Comparison of ENCODE assay signal across 30 cellular contexts in the genomic region with DNA sequence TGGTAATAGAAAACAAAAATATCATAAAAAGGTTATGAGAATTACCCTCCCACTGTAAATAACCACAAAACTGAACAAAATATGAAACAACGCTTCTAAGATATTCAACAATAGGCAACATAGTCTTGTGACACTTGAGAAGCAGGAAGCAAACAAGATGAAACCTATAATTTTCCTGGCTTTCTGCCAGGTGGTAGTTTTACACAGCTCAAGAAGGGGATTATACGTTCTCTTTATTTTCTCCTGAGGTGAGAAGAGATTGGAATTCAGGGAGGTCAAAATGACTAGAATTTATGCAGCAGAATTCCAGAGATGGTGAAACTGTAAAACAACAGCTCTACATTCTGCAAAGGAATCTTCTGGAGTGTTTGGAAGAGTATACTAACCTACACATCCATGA.
DNase-seq lines count a peak whose midpoint lies in the region; ATAC-seq, FAIRE-seq and TF ChIP-seq lines count a peak whose summit lies in the region.
"Had no signal": no experiment of that assay in that cellular context is flagged by ENCODE, and none has a peak within 500 bp of the region (broad histone marks: within the 10 kb centered on the region; RNA-seq: fewer than 3 reads in every experiment).

No MANE protein-coding gene starts in this region.

- no peaks in the 10 kb centered on the region for H3K4me1 ChIP-seq in K562 (replicated peaks in 1 of 2; ENCODE audit: control insufficient read depth in 2 of 2, insufficient read depth in 2 of 2, low read length in 2 of 2)
- H3K4me1 ChIP-seq: ascending aorta, left lung, upper lobe of left lung had no signal

- H3K27me3 ChIP-seq in K562 (ENCODE audit: control insufficient read depth in 2 of 2, insufficient read depth in 2 of 2, low read length in 2 of 2) = no peaks in the 10 kb centered on the region
- H3K27me3 ChIP-seq: ascending aorta, left lung, upper lobe of left lung had no signal

- no peaks in the 10 kb centered on the region for H4K20me1 ChIP-seq in K562 (replicated peaks; ENCODE audit: control insufficient read depth, insufficient read depth, low read length)

- no peak overlapping the region for H3K4me2 ChIP-seq in K562 (ENCODE audit: insufficient read depth, low read length)

- TF ChIP-seq EP300 in K562 (IDR thresholded peaks at IDR 0.05; ENCODE audit: low read length) = no peak

- H3K9me1 ChIP-seq in K562 (ENCODE audit: control insufficient read depth, insufficient read depth, low read length) = no peaks in the 10 kb centered on the region

- POLR2A ChIA-PET in K562 (lab: Yijun Ruan, JAX) = no interaction called here

- ATAC-seq in K562 (no peak), GM19328 (IDR thresholded peaks at IDR 0.05; ENCODE audit: unreplicated experiment) (no peak)
- ATAC-seq: esophagus mucosa; left lung; naive thymus-derived CD8-positive, alpha-beta T cell had no signal

- H3K36me3 ChIP-seq in K562 (ENCODE audit: control insufficient read depth, insufficient read depth, low read length) = no peaks in the 10 kb centered on the region
- H3K36me3 ChIP-seq: ascending aorta, left lung, upper lobe of left lung had no signal

- no peak overlapping the region for H3K4me3 ChIP-seq in K562
- H3K4me3 ChIP-seq: ascending aorta, left lung, upper lobe of left lung had no signal

- no peak for TF ChIP-seq POLR2A in K562 (conservative IDR thresholded peaks at IDR 0.05)

- no peak overlapping the region for H3K9ac ChIP-seq in K562 (ENCODE audit: insufficient read depth in 1 of 2, low read depth in 2 of 2, low read length in 2 of 2)

- TF ChIP-seq CTCF in K562 (IDR thresholded peaks at IDR 0.05 in 2 of 3, conservative IDR thresholded peaks at IDR 0.05 in 1 of 3; ENCODE audit: insufficient read depth in 2 of 3, low read depth in 1 of 3, low read length in 3 of 3) = no peak

- DNase-seq in NCI-H748 (lab: John Stamatoyannopoulos, UW; ENCODE audit: unreplicated experiment) = peak; percentile 5
- DNase-seq in NCI-H748 treated with DMSO at 0.1 percent for 48 hours (lab: John Stamatoyannopoulos, UW) = no peak
- DNase-seq in NCI-H2107 (lab: John Stamatoyannopoulos, UW) = peak; percentile 1
- peak in 1 of 4 experiments; percentile 1 for DNase-seq in K562 (ENCODE audit: extremely low read depth in 1 of 4, low spot score in 3 of 4)
- DNase-seq in myocyte (ENCODE audit: low read depth) = peak; percentile 13
- no peak for DNase-seq in effector CD4-positive, alpha-beta T cell
- DNase-seq in H4 (ENCODE audit: low spot score) = no peak
- DNase-seq: 8988T; activated B cell treated with CpG ODN at 0.5 μM for 24 hours; AML-193; CD4-positive, alpha-beta memory T cell; cerebellar nuclear complex; DMS153; effector CD8-positive, alpha-beta T cell; GOT3; hippocampal formation; immature natural killer cell; left lung; naive thymus-derived CD8-positive, alpha-beta T cell; NCI-H2171; NCI-H526 treated with DMSO at 0.1 percent for 48 hours; SHP77; small intestine; stimulated activated CD4-positive, alpha-beta T cell treated with anti-CD3 and anti-CD28 coated beads, Interleukin-1b, Interleukin-23, amount 100 ng/mL, for 48 hours; T1000; upper lobe of left lung had no signal

- 0% methylated on average over 2 of the region's 2 CpGs for WGBS in K562 (ENCODE audit: insufficient coverage, low coverage, missing lambda C conversion rate)

- in situ Hi-C loops in K562 (cut with MboI) = no loop called here

- no peaks in the 10 kb centered on the region for H3K9me3 ChIP-seq in K562 (replicated peaks; ENCODE audit: control insufficient read depth, insufficient read depth, low read depth, low read length)
- H3K9me3 ChIP-seq: upper lobe of left lung had no signal

- no peak overlapping the region for H3K27ac ChIP-seq in K562 (ENCODE audit: extremely low read depth, low read depth, low read length)
- H3K27ac ChIP-seq: ascending aorta, left lung, upper lobe of left lung had no signal

- no peak overlapping the region for H2AFZ ChIP-seq in K562 (ENCODE audit: low read depth, low read length)

- FAIRE-seq in K562 (lab: Jason Lieb, UNC) = no peak
- FAIRE-seq: frontal cortex, small intestine had no signal

- intact Hi-C loops in K562 (cut with micrococcal nuclease) = no loop called here

- CTCF ChIA-PET in K562 (lab: Yijun Ruan, JAX; ENCODE audit: low intra/inter-chr PET ratio) = no interaction called here

- H3K79me2 ChIP-seq in K562 (ENCODE audit: control insufficient read depth, insufficient read depth, low read length) = no peaks in the 10 kb centered on the region

- no TSS peak for BruUV-seq in K562 (replicated peaks; lab: Mats Ljungman, UMichigan)

- no peak for TF ChIP-seq RAD21 in K562 (CRISPR knock-in tag; conservative IDR thresholded peaks at IDR 0.05 in 1 of 2, IDR thresholded peaks at IDR 0.05 in 1 of 2)

TF ChIP-seq in K562, 482 proteins besides CTCF, POLR2A, EP300 and RAD21:
- TF ChIP-seq NFIC (IDR thresholded peaks at IDR 0.05) (peak; percentile 73), ZNF324 (CRISPR knock-in tag; IDR thresholded peaks at IDR 0.05) (no peak)

Comparison
In these comparisons a context has a peak if more than half of its experiments do, and no peak if none do; other contexts are left out.
1. DNase-seq: peak in NCI-H748 (single experiment), NCI-H2107 (single experiment) and myocyte (single experiment); none in NCI-H748 treated with DMSO at 0.1 percent for 48 hours (single experiment), effector CD4-positive, alpha-beta T cell (single experiment) and H4 (single experiment).